ENCODE assay signal across 1 cellular context in the genomic region with DNA sequence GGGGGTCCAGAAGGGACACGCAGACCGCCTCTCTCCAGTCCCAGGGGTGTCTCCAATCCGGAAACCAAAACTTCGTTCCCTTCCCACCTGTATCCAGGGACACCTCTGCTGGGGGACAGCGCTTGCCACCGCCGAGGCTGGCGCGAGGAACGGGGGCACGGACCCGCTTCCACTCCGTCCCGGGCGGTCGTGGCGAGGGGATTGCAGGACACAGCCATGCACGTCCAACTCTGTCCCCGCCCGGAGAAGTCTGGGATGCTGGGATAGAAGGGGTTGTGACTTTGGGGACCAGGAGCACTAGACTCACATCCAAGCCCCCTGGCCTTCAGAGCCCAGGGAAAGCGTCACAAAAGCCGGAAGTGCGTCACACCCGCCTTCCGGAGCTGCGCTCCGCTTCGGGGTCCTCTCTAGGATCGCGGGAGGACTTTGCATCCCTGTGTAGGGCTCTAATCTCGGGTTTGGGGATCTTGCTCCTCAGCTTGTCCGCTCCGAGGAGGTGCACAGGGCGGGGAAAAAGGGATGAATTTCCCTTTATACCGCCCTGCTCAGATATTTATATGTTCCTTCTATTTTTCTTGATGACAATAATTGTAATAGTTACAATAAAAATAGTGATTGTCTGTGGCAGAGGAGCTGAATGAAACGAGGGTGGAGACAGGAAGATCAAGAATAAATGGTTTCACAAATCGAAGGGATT.
TF ChIP-seq lines count a peak whose summit lies in the region.

FAM200A (minus strand) TSS at position 348 of the 697 bp plus-strand sequence. CDS start 3,707 bp downstream, outside the sequence.

TF ChIP-seq in K562, 482 proteins besides CTCF, POLR2A, EP300 and RAD21 (continued from another document and continues in another):
- TF ChIP-seq FOXO4 (CRISPR knock-in tag; IDR thresholded peaks at IDR 0.05) (no peak; the same call in 1 of the 2 replicates), ZNF830 (CRISPR knock-in tag; IDR thresholded peaks at IDR 0.05) (no peak), PHF21A (IDR thresholded peaks at IDR 0.05; ENCODE audit: borderline replicate concordance, low read depth) (no peak), KLF16 (IDR thresholded peaks at IDR 0.05) (no peak), RBFOX2 (IDR thresholded peaks at IDR 0.05; ENCODE audit: low read depth, low read length) (peak; percentile 80), MCM3 (IDR thresholded peaks at IDR 0.05) (no peak), TCF7L2 (IDR thresholded peaks at IDR 0.05; ENCODE audit: low read depth, low read length) (no peak), MTA1 (IDR thresholded peaks at IDR 0.05; ENCODE audit: borderline replicate concordance) (no peak; the same call in 1 of the 2 replicates), REST (CRISPR knock-in tag; IDR thresholded peaks at IDR 0.05; ENCODE audit: low read depth) (no peak), TARDBP (IDR thresholded peaks at IDR 0.05) (peak; percentile 96), ELK3 (CRISPR knock-in tag; IDR thresholded peaks at IDR 0.05) (no peak), GTF3C2 (IDR thresholded peaks at IDR 0.05; ENCODE audit: borderline replicate concordance, extremely low read depth, insufficient read length) (no peak), HNRNPLL (IDR thresholded peaks at IDR 0.05; ENCODE audit: low read depth, low read length, poor library complexity, severe bottlenecking) (peak; percentile 33), ESRRB (CRISPR knock-in tag; IDR thresholded peaks at IDR 0.05; ENCODE audit: borderline replicate concordance) (no peak), RBM14 (IDR thresholded peaks at IDR 0.05; ENCODE audit: borderline replicate concordance, insufficient read depth, low read depth, low read length) (no peak), ZNF239 (CRISPR knock-in tag; IDR thresholded peaks at IDR 0.05) (no peak), KLF6 (CRISPR knock-in tag; IDR thresholded peaks at IDR 0.05; ENCODE audit: borderline replicate concordance) (no peak), GTF2A2 (tag; IDR thresholded peaks at IDR 0.05) (no peak), NEUROD1 (IDR thresholded peaks at IDR 0.05; ENCODE audit: borderline replicate concordance, low read depth, low read length, partially characterized antibody) (no peak), ZFP36 (IDR thresholded peaks at IDR 0.05; ENCODE audit: low read depth, low read length, partially characterized antibody) (no peak), ZNF146 (CRISPR knock-in tag; IDR thresholded peaks at IDR 0.05; ENCODE audit: unreplicated experiment) (no peak), ZNF121 (CRISPR knock-in tag; conservative IDR thresholded peaks at IDR 0.05) (no peak), GTF2F1 (IDR thresholded peaks at IDR 0.05; ENCODE audit: low read depth, low read length) (no peak)
- TF ChIP-seq, protein P1, sequence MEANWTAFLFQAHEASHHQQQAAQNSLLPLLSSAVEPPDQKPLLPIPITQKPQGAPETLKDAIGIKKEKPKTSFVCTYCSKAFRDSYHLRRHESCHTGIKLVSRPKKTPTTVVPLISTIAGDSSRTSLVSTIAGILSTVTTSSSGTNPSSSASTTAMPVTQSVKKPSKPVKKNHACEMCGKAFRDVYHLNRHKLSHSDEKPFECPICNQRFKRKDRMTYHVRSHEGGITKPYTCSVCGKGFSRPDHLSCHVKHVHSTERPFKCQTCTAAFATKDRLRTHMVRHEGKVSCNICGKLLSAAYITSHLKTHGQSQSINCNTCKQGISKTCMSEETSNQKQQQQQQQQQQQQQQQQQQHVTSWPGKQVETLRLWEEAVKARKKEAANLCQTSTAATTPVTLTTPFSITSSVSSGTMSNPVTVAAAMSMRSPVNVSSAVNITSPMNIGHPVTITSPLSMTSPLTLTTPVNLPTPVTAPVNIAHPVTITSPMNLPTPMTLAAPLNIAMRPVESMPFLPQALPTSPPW (CRISPR knock-in tag; IDR thresholded peaks at IDR 0.05), result peak; percentile 67
- TF ChIP-seq, protein P2, sequence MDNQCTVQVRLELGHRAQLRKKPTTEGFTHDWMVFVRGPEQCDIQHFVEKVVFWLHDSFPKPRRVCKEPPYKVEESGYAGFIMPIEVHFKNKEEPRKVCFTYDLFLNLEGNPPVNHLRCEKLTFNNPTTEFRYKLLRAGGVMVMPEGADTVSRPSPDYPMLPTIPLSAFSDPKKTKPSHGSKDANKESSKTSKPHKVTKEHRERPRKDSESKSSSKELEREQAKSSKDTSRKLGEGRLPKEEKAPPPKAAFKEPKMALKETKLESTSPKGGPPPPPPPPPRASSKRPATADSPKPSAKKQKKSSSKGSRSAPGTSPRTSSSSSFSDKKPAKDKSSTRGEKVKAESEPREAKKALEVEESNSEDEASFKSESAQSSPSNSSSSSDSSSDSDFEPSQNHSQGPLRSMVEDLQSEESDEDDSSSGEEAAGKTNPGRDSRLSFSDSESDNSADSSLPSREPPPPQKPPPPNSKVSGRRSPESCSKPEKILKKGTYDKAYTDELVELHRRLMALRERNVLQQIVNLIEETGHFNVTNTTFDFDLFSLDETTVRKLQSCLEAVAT (IDR thresholded peaks at IDR 0.05), result no peak
- TF ChIP-seq, protein P3, sequence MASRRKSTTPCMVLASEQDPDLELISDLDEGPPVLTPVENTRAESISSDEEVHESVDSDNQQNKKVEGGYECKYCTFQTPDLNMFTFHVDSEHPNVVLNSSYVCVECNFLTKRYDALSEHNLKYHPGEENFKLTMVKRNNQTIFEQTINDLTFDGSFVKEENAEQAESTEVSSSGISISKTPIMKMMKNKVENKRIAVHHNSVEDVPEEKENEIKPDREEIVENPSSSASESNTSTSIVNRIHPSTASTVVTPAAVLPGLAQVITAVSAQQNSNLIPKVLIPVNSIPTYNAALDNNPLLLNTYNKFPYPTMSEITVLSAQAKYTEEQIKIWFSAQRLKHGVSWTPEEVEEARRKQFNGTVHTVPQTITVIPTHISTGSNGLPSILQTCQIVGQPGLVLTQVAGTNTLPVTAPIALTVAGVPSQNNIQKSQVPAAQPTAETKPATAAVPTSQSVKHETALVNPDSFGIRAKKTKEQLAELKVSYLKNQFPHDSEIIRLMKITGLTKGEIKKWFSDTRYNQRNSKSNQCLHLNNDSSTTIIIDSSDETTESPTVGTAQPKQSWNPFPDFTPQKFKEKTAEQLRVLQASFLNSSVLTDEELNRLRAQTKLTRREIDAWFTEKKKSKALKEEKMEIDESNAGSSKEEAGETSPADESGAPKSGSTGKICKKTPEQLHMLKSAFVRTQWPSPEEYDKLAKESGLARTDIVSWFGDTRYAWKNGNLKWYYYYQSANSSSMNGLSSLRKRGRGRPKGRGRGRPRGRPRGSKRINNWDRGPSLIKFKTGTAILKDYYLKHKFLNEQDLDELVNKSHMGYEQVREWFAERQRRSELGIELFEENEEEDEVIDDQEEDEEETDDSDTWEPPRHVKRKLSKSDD (conservative IDR thresholded peaks at IDR 0.05; ENCODE audit: low read length), result peak; percentile 45; the same call in 1 of the 2 replicates
- TF ChIP-seq, protein P4, sequence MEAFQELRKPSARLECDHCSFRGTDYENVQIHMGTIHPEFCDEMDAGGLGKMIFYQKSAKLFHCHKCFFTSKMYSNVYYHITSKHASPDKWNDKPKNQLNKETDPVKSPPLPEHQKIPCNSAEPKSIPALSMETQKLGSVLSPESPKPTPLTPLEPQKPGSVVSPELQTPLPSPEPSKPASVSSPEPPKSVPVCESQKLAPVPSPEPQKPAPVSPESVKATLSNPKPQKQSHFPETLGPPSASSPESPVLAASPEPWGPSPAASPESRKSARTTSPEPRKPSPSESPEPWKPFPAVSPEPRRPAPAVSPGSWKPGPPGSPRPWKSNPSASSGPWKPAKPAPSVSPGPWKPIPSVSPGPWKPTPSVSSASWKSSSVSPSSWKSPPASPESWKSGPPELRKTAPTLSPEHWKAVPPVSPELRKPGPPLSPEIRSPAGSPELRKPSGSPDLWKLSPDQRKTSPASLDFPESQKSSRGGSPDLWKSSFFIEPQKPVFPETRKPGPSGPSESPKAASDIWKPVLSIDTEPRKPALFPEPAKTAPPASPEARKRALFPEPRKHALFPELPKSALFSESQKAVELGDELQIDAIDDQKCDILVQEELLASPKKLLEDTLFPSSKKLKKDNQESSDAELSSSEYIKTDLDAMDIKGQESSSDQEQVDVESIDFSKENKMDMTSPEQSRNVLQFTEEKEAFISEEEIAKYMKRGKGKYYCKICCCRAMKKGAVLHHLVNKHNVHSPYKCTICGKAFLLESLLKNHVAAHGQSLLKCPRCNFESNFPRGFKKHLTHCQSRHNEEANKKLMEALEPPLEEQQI (IDR thresholded peaks at IDR 0.05), result peak; percentile 48; the same call in 1 of the 2 replicates
